In genomic region chr17:66580601-66581385, GRCh38 we compare ENCODE assay signal across 11 cellular contexts.
DNase-seq lines count a peak whose midpoint lies in the region; ATAC-seq and TF ChIP-seq lines count a peak whose summit lies in the region.
"Had no signal": no experiment of that assay in that cellular context is flagged by ENCODE, and none has a peak within 500 bp of the region (broad histone marks: within the 10 kb centered on the region; RNA-seq: fewer than 3 reads in every experiment).

No MANE protein-coding gene starts in this region.

- peak in 3 of 5 donors; percentile 35 to 44 (median 40) for DNase-seq in heart left ventricle
- no peak for DNase-seq in Right ventricle myocardium superior
- peak in 3 of 4 donors; percentile 17 to 30 (median 26) for DNase-seq in body of pancreas
- DNase-seq in left colon, result peak in 1 of 2 donors; percentile 41
- DNase-seq in upper lobe of right lung, result no peak
- DNase-seq in NCI-H2227 treated with DMSO at 0.1 percent for 48 hours (lab: John Stamatoyannopoulos, UW), result no peak
- DNase-seq in SW480 (ENCODE audit: low spot score), result no peak
- no peak for DNase-seq in GDM1 (lab: John Stamatoyannopoulos, UW)
- DNase-seq: CD4-positive, alpha-beta memory T cell; NCI-H2081 treated with DMSO at 0.1 percent for 48 hours had no signal

- H3K36me3 ChIP-seq in heart left ventricle (no peaks in the 10 kb centered on the region), body of pancreas (replicated peaks in 1 of 2; ENCODE audit: insufficient read depth in 1 of 2, low read depth in 2 of 2) (no peaks in the 10 kb centered on the region), upper lobe of right lung (no peaks in the 10 kb centered on the region)
- H3K36me3 ChIP-seq: pancreas had no signal

- TF ChIP-seq POLR2A in heart left ventricle (IDR thresholded peaks at IDR 0.05) (no peak), body of pancreas (IDR thresholded peaks at IDR 0.05) (no peak)

- H3K27me3 ChIP-seq in heart left ventricle (no peaks in the 10 kb centered on the region), body of pancreas (no peaks in the 10 kb centered on the region), upper lobe of right lung (no peaks in the 10 kb centered on the region)
- H3K27me3 ChIP-seq: pancreas had no signal

- 51 to 57% (median 54%) methylated on average over 12 of the region's 12 CpGs for WGBS in heart left ventricle, 4 donors
- WGBS in body of pancreas, 2 donors, result 68 to 76% methylated on average over 12 of the region's 12 CpGs

- no peak for TF ChIP-seq CTCF in heart left ventricle (IDR thresholded peaks at IDR 0.05)
- no peak for TF ChIP-seq CTCF in body of pancreas (IDR thresholded peaks at IDR 0.05)
- TF ChIP-seq CTCF in upper lobe of right lung (IDR thresholded peaks at IDR 0.05), result no peak

- no peak overlapping the region for H3K4me3 ChIP-seq in heart left ventricle
- H3K4me3 ChIP-seq in body of pancreas, result no peak overlapping the region
- H3K4me3 ChIP-seq in upper lobe of right lung, result no peak overlapping the region
- H3K4me3 ChIP-seq: pancreas had no signal

- peak overlapping the region in 3 of 12 donors; percentile 8 to 57 (median 31) for H3K27ac ChIP-seq in heart left ventricle
- peak overlapping the region in 2 of 4 donors; percentile 12 to 42 for H3K27ac ChIP-seq in body of pancreas
- H3K27ac ChIP-seq in upper lobe of right lung, result peak overlapping the region; percentile 67
- H3K27ac ChIP-seq: pancreas had no signal

- peak in 1 of 4 donors; percentile 34 for ATAC-seq in heart left ventricle
- ATAC-seq in Right ventricle myocardium superior (ENCODE audit: poor library complexity), result no peak
- no peak for ATAC-seq in body of pancreas
- ATAC-seq in left colon, result peak; percentile 47
- no peak for ATAC-seq in upper lobe of right lung

- H3K9me3 ChIP-seq in heart left ventricle, result no peaks in the 10 kb centered on the region
- H3K9me3 ChIP-seq in body of pancreas, result no peaks in the 10 kb centered on the region
- no peaks in the 10 kb centered on the region for H3K9me3 ChIP-seq in upper lobe of right lung
- H3K9me3 ChIP-seq: pancreas had no signal

- H3K4me1 ChIP-seq in heart left ventricle (peaks cover 0 to 40% (median 13%) of the 10 kb centered on the region in 12 donors), body of pancreas (peaks cover 22% of the 10 kb centered on the region), upper lobe of right lung (peaks cover 39% of the 10 kb centered on the region)

- intact Hi-C loops in heart left ventricle (cut with DNase I), result no loop called here
- intact Hi-C loops in Right ventricle myocardium superior (cut with DNase I), result no loop called here
- intact Hi-C loops in body of pancreas (cut with DNase I), result no loop called here
- intact Hi-C loops in left colon (cut with DNase I, micrococcal nuclease), result no loop called here
- intact Hi-C loops in upper lobe of right lung (cut with DNase I), result no loop called here

Comparison
In these comparisons a context has a peak if more than half of its experiments do, and no peak if none do; other contexts are left out.
1. DNase-seq: peak in heart left ventricle (3 of 5) and body of pancreas (3 of 4); none in Right ventricle myocardium superior (single experiment), upper lobe of right lung (single experiment), NCI-H2227 treated with DMSO at 0.1 percent for 48 hours (single experiment), SW480 (single experiment) and GDM1 (single experiment).